Comparison of ENCODE assay signal across 12 cellular contexts in genomic region chr7:50591480-50592438, GRCh38. TPM values are rescaled to one million over a fixed set of nuclear protein-coding genes. Genes with fewer than 3 reads are reported as not detected.
DNase-seq lines count a peak whose midpoint lies in the region; ATAC-seq lines count a peak whose summit lies in the region.
"Had no signal": no experiment of that assay in that cellular context is flagged by ENCODE, and none has a peak within 500 bp of the region (broad histone marks: within the 10 kb centered on the region; RNA-seq: fewer than 3 reads in every experiment).

No MANE protein-coding gene starts in this region.

- DNase-seq in NCI-H1417 (lab: John Stamatoyannopoulos, UW) = peak; percentile 72 to 86 (median 81)
- no peak for DNase-seq in NCI-H1417 treated with DMSO at 0.1 percent for 48 hours (lab: John Stamatoyannopoulos, UW)
- DNase-seq in NCI-H2107 treated with DMSO at 0.1 percent for 48 hours (lab: John Stamatoyannopoulos, UW; ENCODE audit: unreplicated experiment) = peak; percentile 73
- DNase-seq in renal cortical epithelial cell (ENCODE audit: low read depth) = peak; percentile 91
- no peak for DNase-seq in activated CD4-positive, CD25-positive, alpha-beta regulatory T cell treated with anti-CD3 and anti-CD28 coated beads, Interleukin-2, amount 50 U/mL, for 72 hours
- no peak for DNase-seq in head of caudate nucleus
- DNase-seq in epidermal melanocyte (ENCODE audit: insufficient read length, low spot score) = no peak
- DNase-seq: activated CD8-positive, alpha-beta memory T cell treated with anti-CD3 and anti-CD28 coated beads, Interleukin-2, amount 10 ng/mL, durations not matched to agents 7 days and 5 days; caudate nucleus had no signal

- peak; percentile 62 for ATAC-seq in HG03095 (IDR thresholded peaks at IDR 0.05; ENCODE audit: unreplicated experiment)
- ATAC-seq: activated CD8-positive, alpha-beta memory T cell treated with anti-CD3 and anti-CD28 coated beads, Interleukin-2, amount 10 ng/mL, durations not matched to agents 7 days and 5 days; gastroesophageal sphincter; natural killer cell treated with Interleukin-12 subunit alpha and Interleukin-12 subunit beta and Interleukin-15 and Interleukin-18, amount 100 ng/mL, for 72 hours had no signal

- intact Hi-C loops in head of caudate nucleus (cut with DNase I) = no loop called here

RNA-seq across cellular contexts. Expression of gene DDC, which starts 26.6 kb away (rescaled TPM):
- 2.7 TPM in 1 of 2 replicates, not detected in the other for total RNA-seq in renal cortical epithelial cell
- total RNA-seq: activated CD8-positive, alpha-beta memory T cell treated with anti-CD3 and anti-CD28 coated beads, Interleukin-2, amount 10 ng/mL, durations not matched to agents 7 days and 5 days; gastroesophageal sphincter; natural killer cell treated with Interleukin-12 subunit alpha and Interleukin-12 subunit beta and Interleukin-15 and Interleukin-18, amount 100 ng/mL, for 72 hours had no signal

Comparison
In these comparisons a context has a peak if more than half of its experiments do, and no peak if none do; other contexts are left out.
1. DNase-seq: peak in NCI-H1417 (3 of 3), NCI-H2107 treated with DMSO at 0.1 percent for 48 hours (single experiment) and renal cortical epithelial cell (single experiment); none in NCI-H1417 treated with DMSO at 0.1 percent for 48 hours (single experiment), activated CD4-positive, CD25-positive, alpha-beta regulatory T cell treated with anti-CD3 and anti-CD28 coated beads, Interleukin-2, amount 50 U/mL, for 72 hours (single experiment), head of caudate nucleus (0 of 42) and epidermal melanocyte (single experiment).